2 cellular contexts compared by ENCODE assay signal in the genomic region with DNA sequence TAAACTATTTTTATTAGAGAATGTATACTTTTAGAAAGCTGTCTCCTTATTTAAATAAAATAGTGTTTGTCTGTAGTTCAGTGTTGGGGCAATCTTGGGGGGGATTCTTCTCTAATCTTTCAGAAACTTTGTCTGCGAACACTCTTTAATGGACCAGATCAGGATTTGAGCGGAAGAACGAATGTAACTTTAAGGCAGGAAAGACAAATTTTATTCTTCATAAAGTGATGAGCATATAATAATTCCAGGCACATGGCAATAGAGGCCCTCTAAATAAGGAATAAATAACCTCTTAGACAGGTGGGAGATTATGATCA.
TF ChIP-seq lines count a peak whose summit lies in the region.

No MANE protein-coding gene starts in this region.

TF ChIP-seq in endothelial cell of umbilical vein, 7 proteins besides CTCF, POLR2A, EP300 and RAD21:
- TF ChIP-seq, protein P1, sequence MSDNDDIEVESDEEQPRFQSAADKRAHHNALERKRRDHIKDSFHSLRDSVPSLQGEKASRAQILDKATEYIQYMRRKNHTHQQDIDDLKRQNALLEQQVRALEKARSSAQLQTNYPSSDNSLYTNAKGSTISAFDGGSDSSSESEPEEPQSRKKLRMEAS (IDR thresholded peaks at IDR 0.05; ENCODE audit: insufficient read depth, insufficient read length): no peak
- TF ChIP-seq EZH2 (IDR thresholded peaks at IDR 0.05; ENCODE audit: borderline replicate concordance, low read depth, low read length, severe bottlenecking): no peak

TF ChIP-seq in HEK293T, 16 proteins besides CTCF, POLR2A, EP300 and RAD21:
- TF ChIP-seq SP1 (IDR thresholded peaks at IDR 0.05) (no peak), BHLHE40 (IDR thresholded peaks at IDR 0.05; ENCODE audit: borderline replicate concordance) (no peak), ELF4 (IDR thresholded peaks at IDR 0.05) (no peak)
